Comparison of ENCODE assay signal across 1 cellular context in the genomic region with DNA sequence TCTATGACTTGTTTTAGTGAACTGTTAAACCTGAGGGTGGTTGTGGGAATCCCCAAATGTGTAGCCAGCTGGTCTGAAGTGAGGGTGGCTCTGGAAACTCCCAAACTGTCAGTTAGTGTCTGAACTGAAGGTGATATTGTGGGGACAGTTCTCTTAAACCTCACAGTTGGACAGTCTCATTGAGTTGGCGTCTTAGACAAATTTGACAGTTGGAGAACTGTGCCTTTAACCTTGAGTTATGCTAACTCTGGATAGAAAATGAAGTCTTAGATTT.
TF ChIP-seq lines count a peak whose summit lies in the region.

No MANE protein-coding gene starts in this region.

TF ChIP-seq in GM12878, 131 proteins besides CTCF, POLR2A, EP300 and RAD21 (continued from another document and continues in another):
- TF ChIP-seq, protein P1, sequence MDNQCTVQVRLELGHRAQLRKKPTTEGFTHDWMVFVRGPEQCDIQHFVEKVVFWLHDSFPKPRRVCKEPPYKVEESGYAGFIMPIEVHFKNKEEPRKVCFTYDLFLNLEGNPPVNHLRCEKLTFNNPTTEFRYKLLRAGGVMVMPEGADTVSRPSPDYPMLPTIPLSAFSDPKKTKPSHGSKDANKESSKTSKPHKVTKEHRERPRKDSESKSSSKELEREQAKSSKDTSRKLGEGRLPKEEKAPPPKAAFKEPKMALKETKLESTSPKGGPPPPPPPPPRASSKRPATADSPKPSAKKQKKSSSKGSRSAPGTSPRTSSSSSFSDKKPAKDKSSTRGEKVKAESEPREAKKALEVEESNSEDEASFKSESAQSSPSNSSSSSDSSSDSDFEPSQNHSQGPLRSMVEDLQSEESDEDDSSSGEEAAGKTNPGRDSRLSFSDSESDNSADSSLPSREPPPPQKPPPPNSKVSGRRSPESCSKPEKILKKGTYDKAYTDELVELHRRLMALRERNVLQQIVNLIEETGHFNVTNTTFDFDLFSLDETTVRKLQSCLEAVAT (IDR thresholded peaks at IDR 0.05): no peak
- TF ChIP-seq WRNIP1 (IDR thresholded peaks at IDR 0.05; ENCODE audit: borderline replicate concordance, low read depth, low read length) (no peak), BCL11A (IDR thresholded peaks at IDR 0.05; ENCODE audit: low read depth, low read length) (peak; percentile 60), DPF2 (IDR thresholded peaks at IDR 0.05) (no peak), STAT3 (IDR thresholded peaks at IDR 0.05; ENCODE audit: low read depth, low read length) (no peak), ETV6 (conservative IDR thresholded peaks at IDR 0.05 in 1 of 2, IDR thresholded peaks at IDR 0.05 in 1 of 2; ENCODE audit: borderline replicate concordance in 1 of 2, low read depth in 1 of 2) (0 out of 4 replicates have a peak, but pooled peaks of 1 of the 2 experiments have one; percentile 15), KAT2A (conservative IDR thresholded peaks at IDR 0.05; ENCODE audit: control insufficient read depth, low read depth, low read length) (no peak), HDAC6 (IDR thresholded peaks at IDR 0.05; ENCODE audit: unreplicated experiment) (no peak), IRF5 (IDR thresholded peaks at IDR 0.05; ENCODE audit: borderline replicate concordance) (no peak), SMAD1 (IDR thresholded peaks at IDR 0.05; ENCODE audit: low read depth, partially characterized antibody) (no peak), NFXL1 (IDR thresholded peaks at IDR 0.05; ENCODE audit: borderline replicate concordance) (no peak), NFYA (IDR thresholded peaks at IDR 0.05; ENCODE audit: borderline replicate concordance, low read depth, low read length) (no peak), CREB1 (IDR thresholded peaks at IDR 0.05; ENCODE audit: low read depth) (no peak; the same call in 1 of the 2 replicates), EGR1 (IDR thresholded peaks at IDR 0.05; ENCODE audit: borderline replicate concordance in 1 of 2, low read depth in 2 of 2, low read length in 2 of 2) (no peak), BHLHE40 (IDR thresholded peaks at IDR 0.05; ENCODE audit: borderline replicate concordance in 1 of 2, low read depth in 2 of 2, low read length in 1 of 2) (no peak), FOS (IDR thresholded peaks at IDR 0.05; ENCODE audit: borderline replicate concordance, extremely low read depth, insufficient read length) (no peak), MXI1 (IDR thresholded peaks at IDR 0.05; ENCODE audit: low read depth, low read length) (0 out of 2 replicates have a peak, but pooled peaks have one; percentile 18), RAD51 (IDR thresholded peaks at IDR 0.05) (no peak), ZNF207 (IDR thresholded peaks at IDR 0.05; ENCODE audit: borderline replicate concordance) (no peak), JUND (IDR thresholded peaks at IDR 0.05; ENCODE audit: low read depth, low read length) (no peak), BACH1 (IDR thresholded peaks at IDR 0.05; ENCODE audit: borderline replicate concordance) (no peak), ZNF687 (IDR thresholded peaks at IDR 0.05) (no peak; the same call in 1 of the 2 replicates), FOXM1 (IDR thresholded peaks at IDR 0.05; ENCODE audit: low read depth, low read length) (peak; percentile 53; the same call in 1 of the 2 replicates), NBN (IDR thresholded peaks at IDR 0.05) (no peak), BRCA1 (IDR thresholded peaks at IDR 0.05; ENCODE audit: low read depth, low read length) (no peak), SMC3 (IDR thresholded peaks at IDR 0.05; ENCODE audit: borderline replicate concordance, low read length) (no peak), NRF1 (conservative IDR thresholded peaks at IDR 0.05; ENCODE audit: low read depth, low read length) (no peak), RFX5 (IDR thresholded peaks at IDR 0.05; ENCODE audit: low read depth, low read length) (no peak), RELA (IDR thresholded peaks at IDR 0.05; ENCODE audit: borderline replicate concordance, partially characterized antibody) (peak; percentile 85), MTA2 (IDR thresholded peaks at IDR 0.05; ENCODE audit: low read depth) (peak; percentile 62), KDM1A (IDR thresholded peaks at IDR 0.05; ENCODE audit: borderline replicate concordance) (no peak), SIX5 (IDR thresholded peaks at IDR 0.05; ENCODE audit: low read depth, low read length, severe bottlenecking) (no peak), ESRRA (IDR thresholded peaks at IDR 0.05; ENCODE audit: low read length) (0 out of 2 replicates have a peak, but pooled peaks have one; percentile 22), GATAD2B (conservative IDR thresholded peaks at IDR 0.05; ENCODE audit: low read depth) (no peak), E2F8 (IDR thresholded peaks at IDR 0.05; ENCODE audit: low read depth, partially characterized antibody) (no peak), PAX8 (IDR thresholded peaks at IDR 0.05) (no peak), ZNF274 (IDR thresholded peaks at IDR 0.05; ENCODE audit: insufficient read depth, insufficient read length) (no peak), LARP7 (IDR thresholded peaks at IDR 0.05) (no peak), JUNB (IDR thresholded peaks at IDR 0.05) (no peak), SMAD5 (IDR thresholded peaks at IDR 0.05; ENCODE audit: low read depth) (no peak), ZBED1 (IDR thresholded peaks at IDR 0.05; ENCODE audit: borderline replicate concordance) (no peak), USF1 (IDR thresholded peaks at IDR 0.05; ENCODE audit: borderline replicate concordance, extremely low read length, insufficient read depth, low read depth, low read length) (no peak), ZBTB11 (CRISPR knock-in tag; IDR thresholded peaks at IDR 0.05) (no peak), NR2C1 (IDR thresholded peaks at IDR 0.05) (no peak), TBL1XR1 (IDR thresholded peaks at IDR 0.05; ENCODE audit: low read depth, low read length) (no peak)
- TF ChIP-seq, protein P2, sequence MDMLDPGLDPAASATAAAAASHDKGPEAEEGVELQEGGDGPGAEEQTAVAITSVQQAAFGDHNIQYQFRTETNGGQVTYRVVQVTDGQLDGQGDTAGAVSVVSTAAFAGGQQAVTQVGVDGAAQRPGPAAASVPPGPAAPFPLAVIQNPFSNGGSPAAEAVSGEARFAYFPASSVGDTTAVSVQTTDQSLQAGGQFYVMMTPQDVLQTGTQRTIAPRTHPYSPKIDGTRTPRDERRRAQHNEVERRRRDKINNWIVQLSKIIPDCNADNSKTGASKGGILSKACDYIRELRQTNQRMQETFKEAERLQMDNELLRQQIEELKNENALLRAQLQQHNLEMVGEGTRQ (IDR thresholded peaks at IDR 0.05; ENCODE audit: borderline replicate concordance, low read depth, low read length): no peak
- TF ChIP-seq, protein P3, sequence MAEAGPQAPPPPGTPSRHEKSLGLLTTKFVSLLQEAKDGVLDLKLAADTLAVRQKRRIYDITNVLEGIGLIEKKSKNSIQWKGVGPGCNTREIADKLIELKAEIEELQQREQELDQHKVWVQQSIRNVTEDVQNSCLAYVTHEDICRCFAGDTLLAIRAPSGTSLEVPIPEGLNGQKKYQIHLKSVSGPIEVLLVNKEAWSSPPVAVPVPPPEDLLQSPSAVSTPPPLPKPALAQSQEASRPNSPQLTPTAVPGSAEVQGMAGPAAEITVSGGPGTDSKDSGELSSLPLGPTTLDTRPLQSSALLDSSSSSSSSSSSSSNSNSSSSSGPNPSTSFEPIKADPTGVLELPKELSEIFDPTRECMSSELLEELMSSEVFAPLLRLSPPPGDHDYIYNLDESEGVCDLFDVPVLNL (IDR thresholded peaks at IDR 0.05; ENCODE audit: low read depth, low read length): no peak
- TF ChIP-seq, protein P4, sequence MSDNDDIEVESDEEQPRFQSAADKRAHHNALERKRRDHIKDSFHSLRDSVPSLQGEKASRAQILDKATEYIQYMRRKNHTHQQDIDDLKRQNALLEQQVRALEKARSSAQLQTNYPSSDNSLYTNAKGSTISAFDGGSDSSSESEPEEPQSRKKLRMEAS (IDR thresholded peaks at IDR 0.05; ENCODE audit: low read depth, low read length): no peak
- TF ChIP-seq, protein P5, sequence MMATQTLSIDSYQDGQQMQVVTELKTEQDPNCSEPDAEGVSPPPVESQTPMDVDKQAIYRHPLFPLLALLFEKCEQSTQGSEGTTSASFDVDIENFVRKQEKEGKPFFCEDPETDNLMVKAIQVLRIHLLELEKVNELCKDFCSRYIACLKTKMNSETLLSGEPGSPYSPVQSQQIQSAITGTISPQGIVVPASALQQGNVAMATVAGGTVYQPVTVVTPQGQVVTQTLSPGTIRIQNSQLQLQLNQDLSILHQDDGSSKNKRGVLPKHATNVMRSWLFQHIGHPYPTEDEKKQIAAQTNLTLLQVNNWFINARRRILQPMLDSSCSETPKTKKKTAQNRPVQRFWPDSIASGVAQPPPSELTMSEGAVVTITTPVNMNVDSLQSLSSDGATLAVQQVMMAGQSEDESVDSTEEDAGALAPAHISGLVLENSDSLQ (IDR thresholded peaks at IDR 0.05): peak; percentile 81
